ENCODE assay signal across 25 cellular contexts in genomic region chr22:41267958-41268357, GRCh38. TPM values are rescaled to one million over a fixed set of nuclear protein-coding genes. Genes with fewer than 3 reads are reported as not detected.
DNase-seq lines count a peak whose midpoint lies in the region; ATAC-seq, FAIRE-seq and TF ChIP-seq lines count a peak whose summit lies in the region.
"Had no signal": no experiment of that assay in that cellular context is flagged by ENCODE, and none has a peak within 500 bp of the region (broad histone marks: within the 10 kb centered on the region; RNA-seq: fewer than 3 reads in every experiment).

No MANE protein-coding gene starts in this region.

- H3K27me3 Mint-ChIP-seq in progenitor cell of endocrine pancreas: no peaks in the 10 kb centered on the region
- H3K27me3 Mint-ChIP-seq: CD4-positive, alpha-beta memory T cell had no signal

- no peak for TF ChIP-seq CTCF in HepG2 (CRISPR knock-in tag; IDR thresholded peaks at IDR 0.05)
- TF ChIP-seq CTCF in right lobe of liver (IDR thresholded peaks at IDR 0.05): no peak
- no peak for TF ChIP-seq CTCF in K562 (IDR thresholded peaks at IDR 0.05 in 2 of 3, conservative IDR thresholded peaks at IDR 0.05 in 1 of 3; ENCODE audit: insufficient read depth in 2 of 3, low read depth in 1 of 3, low read length in 3 of 3)
- no peak for TF ChIP-seq CTCF in omental fat pad (IDR thresholded peaks at IDR 0.05)
- TF ChIP-seq CTCF in progenitor cell of endocrine pancreas (IDR thresholded peaks at IDR 0.05; ENCODE audit: unreplicated experiment): no peak

- FAIRE-seq in HepG2 (lab: Jason Lieb, UNC): no peak
- FAIRE-seq in K562 (lab: Jason Lieb, UNC): no peak
- FAIRE-seq: A549, D721Med, GM12878, GM19239 had no signal

- in situ Hi-C loops in HepG2 (cut with HindIII; ENCODE audit: extremely low pct_ligation_motif_present, low pct_unique_long_range_greater_than_20kb): no loop called here
- in situ Hi-C loops in K562 (cut with MboI): no loop called here

- H2AFZ ChIP-seq in HepG2 (ENCODE audit: low read length) (no peak overlapping the region), K562 (ENCODE audit: low read depth, low read length) (no peak overlapping the region)
- H2AFZ ChIP-seq: GM23248 had no signal

- H3K4me3 ChIP-seq in HepG2 (replicated peaks in 1 of 3; ENCODE audit: insufficient read depth in 1 of 3, low read depth in 2 of 3, low read length in 3 of 3): no peak overlapping the region
- H3K4me3 ChIP-seq in right lobe of liver: no peak overlapping the region
- no peak overlapping the region for H3K4me3 ChIP-seq in H7 (ENCODE audit: insufficient read depth, low read depth, low read length)
- no peak overlapping the region for H3K4me3 ChIP-seq in K562
- H3K4me3 ChIP-seq: A549, GM12878, GM23248 had no signal

- no peaks in the 10 kb centered on the region for H3K4me1 ChIP-seq in HepG2 (ENCODE audit: insufficient read depth, low read length)
- H3K4me1 ChIP-seq in right lobe of liver: no peaks in the 10 kb centered on the region
- H3K4me1 ChIP-seq in K562 (replicated peaks in 1 of 2; ENCODE audit: control insufficient read depth in 2 of 2, insufficient read depth in 2 of 2, low read length in 2 of 2): no peaks in the 10 kb centered on the region; a peak in 1 of 5 replicates
- H3K4me1 ChIP-seq: A549, Caco-2 had no signal

- TF ChIP-seq RAD21 in HepG2 (CRISPR knock-in tag; IDR thresholded peaks at IDR 0.05) (no peak), K562 (CRISPR knock-in tag; conservative IDR thresholded peaks at IDR 0.05 in 1 of 2, IDR thresholded peaks at IDR 0.05 in 1 of 2) (no peak)

- H3K27ac Mint-ChIP-seq in stimulated activated effector memory CD8-positive, alpha-beta T cell treated with anti-CD3 and anti-CD28 coated beads, Interleukin-12 subunit alpha, Interleukin-12 subunit beta, amount 100 ng/mL, for 72 hours: peak overlapping the region; percentile 69
- no peak overlapping the region for H3K27ac Mint-ChIP-seq in progenitor cell of endocrine pancreas

- no peak overlapping the region for H3K4me2 ChIP-seq in HepG2 (ENCODE audit: low read depth, low read length)
- no peak overlapping the region for H3K4me2 ChIP-seq in K562 (ENCODE audit: insufficient read depth, low read length)
- H3K4me2 ChIP-seq: A549 had no signal

- H3K79me2 ChIP-seq in HepG2 (ENCODE audit: insufficient read depth, low read length) (no peaks in the 10 kb centered on the region), K562 (ENCODE audit: control insufficient read depth, insufficient read depth, low read length) (0 out of 3 replicates have a peak, but pooled peaks cover 2% of the 10 kb centered on the region)

- CTCF ChIA-PET in HepG2 (lab: Yijun Ruan, JAX; ENCODE audit: low intra/inter-chr PET ratio, low total read pairs) (no interaction called here), K562 (lab: Yijun Ruan, JAX; ENCODE audit: low intra/inter-chr PET ratio) (no interaction called here)

- TF ChIP-seq EP300 in HepG2 (IDR thresholded peaks at IDR 0.05; ENCODE audit: low read depth in 2 of 2, low read length in 2 of 2): no peak
- no peak for TF ChIP-seq EP300 in HepG2 (CRISPR knock-in tag; IDR thresholded peaks at IDR 0.05; ENCODE audit: borderline replicate concordance)
- no peak for TF ChIP-seq EP300 in K562 (IDR thresholded peaks at IDR 0.05; ENCODE audit: low read length)

- H3K9ac ChIP-seq in HepG2 (ENCODE audit: insufficient read depth, low read depth, low read length) (no peak overlapping the region), K562 (ENCODE audit: insufficient read depth in 1 of 2, low read depth in 2 of 2, low read length in 2 of 2) (no peak overlapping the region; a peak in 1 of 4 replicates)
- H3K9ac ChIP-seq: GM23248 had no signal

- H3K4me1 Mint-ChIP-seq in stimulated activated effector memory CD8-positive, alpha-beta T cell treated with anti-CD3 and anti-CD28 coated beads, Interleukin-12 subunit alpha, Interleukin-12 subunit beta, amount 100 ng/mL, for 72 hours: peaks cover 6% of the 10 kb centered on the region
- H3K4me1 Mint-ChIP-seq in progenitor cell of endocrine pancreas (ENCODE audit: low read depth): no peaks in the 10 kb centered on the region

- H3K4me3 Mint-ChIP-seq in stimulated activated effector memory CD8-positive, alpha-beta T cell treated with anti-CD3 and anti-CD28 coated beads, Interleukin-12 subunit alpha, Interleukin-12 subunit beta, amount 100 ng/mL, for 72 hours: no peak overlapping the region
- no peak overlapping the region for H3K4me3 Mint-ChIP-seq in progenitor cell of endocrine pancreas (ENCODE audit: low read depth)
- H3K4me3 Mint-ChIP-seq: CD4-positive, alpha-beta memory T cell had no signal

- 97% methylated on average over 16 of the region's 16 CpGs for WGBS in HepG2 (ENCODE audit: low lambda C conversion rate)
- WGBS in right lobe of liver (ENCODE audit: insufficient coverage, low coverage, low lambda C conversion rate, missing lambda C conversion rate): 100% methylated on average over 11 of the region's 16 CpGs
- WGBS in K562 (ENCODE audit: insufficient coverage, low coverage, missing lambda C conversion rate): 88% methylated on average over 8 of the region's 16 CpGs

- no TSS peak for BruUV-seq in HepG2 (replicated peaks; lab: Mats Ljungman, UMichigan)
- no TSS peak for BruUV-seq in K562 (replicated peaks; lab: Mats Ljungman, UMichigan)

- no peaks in the 10 kb centered on the region for H3K9me1 ChIP-seq in K562 (ENCODE audit: control insufficient read depth, insufficient read depth, low read length)

- H3K36me3 Mint-ChIP-seq in stimulated activated effector memory CD8-positive, alpha-beta T cell treated with anti-CD3 and anti-CD28 coated beads, Interleukin-12 subunit alpha, Interleukin-12 subunit beta, amount 100 ng/mL, for 72 hours: peaks cover 98% of the 10 kb centered on the region
- peaks cover 15% of the 10 kb centered on the region for H3K36me3 Mint-ChIP-seq in progenitor cell of endocrine pancreas (ENCODE audit: insufficient read depth)

- DNase-seq in HepG2 (ENCODE audit: low spot score): no peak
- DNase-seq in right lobe of liver: no peak
- peak; percentile 59 for DNase-seq in H7
- no peak for DNase-seq in K562 (ENCODE audit: extremely low read depth in 1 of 4, low spot score in 3 of 4)
- DNase-seq in stimulated activated effector memory CD8-positive, alpha-beta T cell treated with anti-CD3 and anti-CD28 coated beads, Interleukin-12 subunit alpha, Interleukin-12 subunit beta, amount 100 ng/mL, for 72 hours (ENCODE audit: low spot score in 2 of 2): no peak
- DNase-seq in ureter (ENCODE audit: low spot score): no peak
- DNase-seq in omental fat pad (ENCODE audit: low spot score): no peak
- DNase-seq in progenitor cell of endocrine pancreas (ENCODE audit: low spot score, unreplicated experiment): no peak
- DNase-seq: 8988T; ACHN; AML-193; C1 segment of cervical spinal cord; Caco-2; CD4-positive, alpha-beta memory T cell; DMS 273 treated with DMSO at 0.1 percent for 48 hours; DMS79; EL; GDM1; GM23248; HCEC 1CT had no signal

- no peak overlapping the region for H3K27ac ChIP-seq in HepG2 (ENCODE audit: extremely low read length, insufficient read depth, low read length)
- H3K27ac ChIP-seq in right lobe of liver: no peak overlapping the region
- H3K27ac ChIP-seq in K562 (ENCODE audit: extremely low read depth, low read depth, low read length): no peak overlapping the region
- H3K27ac ChIP-seq: A549, GM23248 had no signal

- H3K9me3 Mint-ChIP-seq in stimulated activated effector memory CD8-positive, alpha-beta T cell treated with anti-CD3 and anti-CD28 coated beads, Interleukin-12 subunit alpha, Interleukin-12 subunit beta, amount 100 ng/mL, for 72 hours: no peaks in the 10 kb centered on the region
- no peaks in the 10 kb centered on the region for H3K9me3 Mint-ChIP-seq in progenitor cell of endocrine pancreas (ENCODE audit: low read depth)
- H3K9me3 Mint-ChIP-seq: CD4-positive, alpha-beta memory T cell had no signal

- ATAC-seq in HepG2: no peak
- ATAC-seq in right lobe of liver: no peak
- ATAC-seq in K562: no peak
- ATAC-seq in stimulated activated effector memory CD8-positive, alpha-beta T cell treated with anti-CD3 and anti-CD28 coated beads, Interleukin-12 subunit alpha, Interleukin-12 subunit beta, amount 100 ng/mL, for 72 hours: no peak
- ATAC-seq in omental fat pad (ENCODE audit: low FRiP score): no peak
- ATAC-seq: A549, GM12878 had no signal

- H4K20me1 ChIP-seq in HepG2 (ENCODE audit: insufficient read depth, low read length): no peaks in the 10 kb centered on the region
- no peaks in the 10 kb centered on the region for H4K20me1 ChIP-seq in K562 (replicated peaks; ENCODE audit: control insufficient read depth, insufficient read depth, low read length)

- H3K27me3 ChIP-seq in HepG2 (ENCODE audit: control insufficient read depth in 1 of 2, insufficient read depth in 2 of 2, low read length in 2 of 2) (no peaks in the 10 kb centered on the region), right lobe of liver (no peaks in the 10 kb centered on the region), H7 (ENCODE audit: control insufficient read depth, insufficient read depth, low read length) (no peaks in the 10 kb centered on the region), K562 (ENCODE audit: control insufficient read depth in 2 of 2, insufficient read depth in 2 of 2, low read length in 2 of 2) (no peaks in the 10 kb centered on the region)

- peaks cover 43 to 80% of the 10 kb centered on the region in 2 experiments for H3K36me3 ChIP-seq in HepG2 (replicated peaks in 1 of 2; ENCODE audit: control insufficient read depth in 1 of 2, insufficient read depth in 2 of 2, low read length in 2 of 2)
- peaks cover 0 to 69% (median 25%) of the 10 kb centered on the region in 4 donors for H3K36me3 ChIP-seq in right lobe of liver
- peaks cover 54% of the 10 kb centered on the region for H3K36me3 ChIP-seq in H7 (replicated peaks; ENCODE audit: control insufficient read depth, insufficient read depth, low read length)
- peaks cover 74% of the 10 kb centered on the region; the same call in 2 of the 3 replicates for H3K36me3 ChIP-seq in K562 (ENCODE audit: control insufficient read depth, insufficient read depth, low read length)

- TF ChIP-seq POLR2A in HepG2 (IDR thresholded peaks at IDR 0.05; ENCODE audit: insufficient read depth in 1 of 2, low read depth in 2 of 2, low read length in 2 of 2) (no peak), right lobe of liver (IDR thresholded peaks at IDR 0.05) (no peak), K562 (conservative IDR thresholded peaks at IDR 0.05) (no peak)

- H3K9me3 ChIP-seq in HepG2 (ENCODE audit: low read length) (no peaks in the 10 kb centered on the region), right lobe of liver (no peaks in the 10 kb centered on the region), K562 (replicated peaks; ENCODE audit: control insufficient read depth, insufficient read depth, low read depth, low read length) (no peaks in the 10 kb centered on the region)
- H3K9me3 ChIP-seq: A549, Caco-2 had no signal

- POLR2A ChIA-PET in HepG2 (lab: Yijun Ruan, JAX): no interaction called here
- POLR2A ChIA-PET in K562 (lab: Yijun Ruan, JAX): no interaction called here

- intact Hi-C loops in HepG2 (cut with micrococcal nuclease; ENCODE audit: unreplicated experiment): no loop called here
- intact Hi-C loops in right lobe of liver (cut with DNase I): no loop called here
- intact Hi-C loops in K562 (cut with micrococcal nuclease): no loop called here

RNA-seq across cellular contexts. Expression of gene RANGAP1, which starts 18.0 kb away (rescaled TPM):
- total RNA-seq in HepG2 (2016; rRNA removed; fragmentation: Illumina TruSeq; extraction: Trizol) (71.7 and 83.9 TPM in 2 replicates), right lobe of liver (10 to 100 TPM; 27.4 to 56.3 (median 37.6) TPM), K562 (2014; rRNA removed) (52.1 and 68.7 TPM in 2 replicates), K562 (2014; rRNA removed; fragmentation: Illumina TruSeq; extraction: Trizol) (21.9 and 27.5 TPM in 2 replicates), K562 (2015; rRNA removed; fragmentation: Illumina TruSeq; extraction: Trizol) (44.3 and 44.5 TPM in 2 replicates), K562 (2021) (90.2 and 104 TPM in 2 replicates), ureter (59.7 TPM), omental fat pad (10 to 100 TPM; 30.9 to 49.8 (median 34.1) TPM), progenitor cell of endocrine pancreas (76.3 and 78.0 TPM in 2 replicates)
- total RNA-seq in HepG2 (2016; cell fraction: cytosol; rRNA removed; fragmentation: Illumina TruSeq; extraction: Trizol; ENCODE audit: low read depth): 10.6 and 11.9 TPM in 2 replicates
- 66.9 and 83.1 TPM in 2 replicates for total RNA-seq in HepG2 (2016; cell fraction: insoluble cytoplasmic fraction; rRNA removed; fragmentation: Illumina TruSeq; extraction: Trizol)
- 28.4 and 30.2 TPM in 2 replicates for total RNA-seq in HepG2 (2016; cell fraction: membrane; rRNA removed; fragmentation: Illumina TruSeq; extraction: Trizol)
- total RNA-seq in HepG2 (2016; cell fraction: nucleus; rRNA removed; fragmentation: Illumina TruSeq; extraction: Trizol): 45.7 and 49.7 TPM in 2 replicates
- polyA plus RNA-seq in HepG2 (2011; rRNA removed) (51.8 and 53.8 TPM in 2 replicates), K562 (2011; rRNA removed) (65.4 and 70.4 TPM in 2 replicates), K562 (2014; fragmentation: Illumina TruSeq; extraction: Trizol) (50.6 and 68.4 TPM in 2 replicates), K562 (2014; fragmentation: Nextera tagmentation; extraction: Ambion mirVana) (1 to 10 TPM; 2.1 to 3.8 TPM), K562 (2014; rRNA removed) (74.9 and 77.1 TPM in 2 replicates)
- polyA plus RNA-seq in HepG2 (2011; cell fraction: cytosol; rRNA removed): 40.4 and 58.2 TPM in 2 replicates
- 108 and 147 TPM in 2 replicates for polyA plus RNA-seq in HepG2 (2011; cell fraction: nucleus; rRNA removed)
- 34.5 and 50.8 TPM in 2 replicates for polyA plus RNA-seq in HepG2 (2012)
- polyA plus RNA-seq in HepG2 (2016; cell fraction: cytosol; fragmentation: Illumina TruSeq; extraction: Trizol; ENCODE audit: low read depth): 5.9 TPM in 2 replicates
- 56.5 and 66.2 TPM in 2 replicates for polyA plus RNA-seq in HepG2 (2016; cell fraction: insoluble cytoplasmic fraction; fragmentation: Illumina TruSeq; extraction: Trizol; ENCODE audit: low read depth)
- 13.7 and 14.7 TPM in 2 replicates for polyA plus RNA-seq in HepG2 (2016; cell fraction: membrane; fragmentation: Illumina TruSeq; extraction: Trizol; ENCODE audit: low read depth)
- 86.6 and 97.6 TPM in 2 replicates for polyA plus RNA-seq in HepG2 (2016; cell fraction: nucleus; fragmentation: Illumina TruSeq; extraction: Trizol; ENCODE audit: insufficient read depth, low read depth)
- polyA minus RNA-seq in HepG2 (2011; rRNA and poly(A)+ RNA removed; ENCODE audit: low replicate concordance): 97.7 and 166 TPM in 2 replicates
- 35.8 and 36.2 TPM in 2 replicates for polyA minus RNA-seq in HepG2 (2011; cell fraction: cytosol; rRNA and poly(A)+ RNA removed)
- polyA minus RNA-seq in HepG2 (2011; cell fraction: nucleus; rRNA and poly(A)+ RNA removed): 23.8 and 25.0 TPM in 2 replicates
- 115 and 133 TPM in 2 replicates for total RNA-seq in H7 (2014; rRNA removed; shearing (Covaris generic))
- total RNA-seq in K562 (2011; cell fraction: chromatin; rRNA removed; ENCODE audit: low replicate concordance): 69.2 and 159 TPM in 2 replicates
- 116 and 118 TPM in 2 replicates for total RNA-seq in K562 (2011; cell fraction: nucleolus; rRNA removed)
- total RNA-seq in K562 (2011; cell fraction: nucleoplasm; rRNA removed): 91.3 and 92.8 TPM in 2 replicates
- 86.4 and 144 TPM in 2 replicates for polyA plus RNA-seq in K562 (2011; cell fraction: cytosol; rRNA removed)
- polyA plus RNA-seq in K562 (2011; cell fraction: nucleus; rRNA removed): 114 and 152 TPM in 2 replicates
- 65.5 and 74.0 TPM in 2 replicates for polyA plus RNA-seq in K562 (2012)
- polyA minus RNA-seq in K562 (2011; rRNA and poly(A)+ RNA removed): 46.9 and 80.2 TPM in 2 replicates
- 59.6 and 63.5 TPM in 2 replicates for polyA minus RNA-seq in K562 (2011; cell fraction: cytosol; rRNA and poly(A)+ RNA removed)
- polyA minus RNA-seq in K562 (2011; cell fraction: nucleus; rRNA and poly(A)+ RNA removed): 26.4 and 34.2 TPM in 2 replicates

RNA-seq across cellular contexts. Expression of gene CHADL, which starts 27.2 kb away (rescaled TPM):
- total RNA-seq in HepG2 (2016; rRNA removed; fragmentation: Illumina TruSeq; extraction: Trizol): 2.9 and 8.1 TPM in 2 replicates
- 0.88 and 1.3 TPM in 2 replicates for total RNA-seq in HepG2 (2016; cell fraction: cytosol; rRNA removed; fragmentation: Illumina TruSeq; extraction: Trizol; ENCODE audit: low read depth)
- 2.9 and 8.3 TPM in 2 replicates for total RNA-seq in HepG2 (2016; cell fraction: insoluble cytoplasmic fraction; rRNA removed; fragmentation: Illumina TruSeq; extraction: Trizol)
- 1.6 and 1.8 TPM in 2 replicates for total RNA-seq in HepG2 (2016; cell fraction: membrane; rRNA removed; fragmentation: Illumina TruSeq; extraction: Trizol)
- 6.1 TPM in 2 replicates for total RNA-seq in HepG2 (2016; cell fraction: nucleus; rRNA removed; fragmentation: Illumina TruSeq; extraction: Trizol)
- polyA plus RNA-seq in HepG2 (2011; rRNA removed): 2.8 and 6.1 TPM in 2 replicates
- 2.6 and 5.3 TPM in 2 replicates for polyA plus RNA-seq in HepG2 (2011; cell fraction: cytosol; rRNA removed)
- 7.4 and 7.5 TPM in 2 replicates for polyA plus RNA-seq in HepG2 (2011; cell fraction: nucleus; rRNA removed)
- 1.9 and 2.5 TPM in 2 replicates for polyA plus RNA-seq in HepG2 (2012)
- 0.71 and 1.1 TPM in 2 replicates for polyA plus RNA-seq in HepG2 (2016; cell fraction: cytosol; fragmentation: Illumina TruSeq; extraction: Trizol; ENCODE audit: low read depth)
- polyA plus RNA-seq in HepG2 (2016; cell fraction: insoluble cytoplasmic fraction; fragmentation: Illumina TruSeq; extraction: Trizol; ENCODE audit: low read depth): 2.5 and 3.1 TPM in 2 replicates
- polyA plus RNA-seq in HepG2 (2016; cell fraction: membrane; fragmentation: Illumina TruSeq; extraction: Trizol; ENCODE audit: low read depth): 0.88 and 1.5 TPM in 2 replicates
- 9.0 and 10.9 TPM in 2 replicates for polyA plus RNA-seq in HepG2 (2016; cell fraction: nucleus; fragmentation: Illumina TruSeq; extraction: Trizol; ENCODE audit: insufficient read depth, low read depth)
- polyA minus RNA-seq in HepG2 (2011; rRNA and poly(A)+ RNA removed; ENCODE audit: low replicate concordance): 0.07 and 3.2 TPM in 2 replicates
- 2.1 and 2.4 TPM in 2 replicates for polyA minus RNA-seq in HepG2 (2011; cell fraction: cytosol; rRNA and poly(A)+ RNA removed)
- polyA minus RNA-seq in HepG2 (2011; cell fraction: nucleus; rRNA and poly(A)+ RNA removed): 2.6 and 3.9 TPM in 2 replicates
- 1 to 10 TPM in 3 of 6 experiments, under 1 TPM in 3; 0.75 to 1.5 (median 1.1) TPM for total RNA-seq in right lobe of liver
- total RNA-seq in H7 (2014; rRNA removed; shearing (Covaris generic)): 0.33 TPM in 1 of 2 replicates, not detected in the other
- total RNA-seq in K562 (2011; cell fraction: chromatin; rRNA removed; ENCODE audit: low replicate concordance): not detected in 2 replicates
- total RNA-seq in K562 (2011; cell fraction: nucleolus; rRNA removed): 0.39 TPM in 1 of 2 replicates, not detected in the other
- not detected in 2 replicates for total RNA-seq in K562 (2011; cell fraction: nucleoplasm; rRNA removed)
- total RNA-seq in K562 (2014; rRNA removed): not detected in 2 replicates
- total RNA-seq in K562 (2014; rRNA removed; fragmentation: Illumina TruSeq; extraction: Trizol): not detected in 2 replicates
- total RNA-seq in K562 (2015; rRNA removed; fragmentation: Illumina TruSeq; extraction: Trizol): not detected in 2 replicates
- total RNA-seq in K562 (2021): not detected in 2 replicates
- polyA plus RNA-seq in K562 (2011; rRNA removed): not detected in 2 replicates
- not detected in 2 replicates for polyA plus RNA-seq in K562 (2011; cell fraction: cytosol; rRNA removed)
- polyA plus RNA-seq in K562 (2011; cell fraction: nucleus; rRNA removed): not detected in 2 replicates
- not detected in 2 replicates for polyA plus RNA-seq in K562 (2012)
- polyA plus RNA-seq in K562 (2014; fragmentation: Illumina TruSeq; extraction: Trizol): not detected in 2 replicates
- not detected for polyA plus RNA-seq in K562 (2014; fragmentation: Nextera tagmentation; extraction: Ambion mirVana)
- polyA plus RNA-seq in K562 (2014; rRNA removed): not detected in 2 replicates
- polyA minus RNA-seq in K562 (2011; rRNA and poly(A)+ RNA removed): not detected in 2 replicates
- polyA minus RNA-seq in K562 (2011; cell fraction: cytosol; rRNA and poly(A)+ RNA removed): not detected in 2 replicates
- polyA minus RNA-seq in K562 (2011; cell fraction: nucleus; rRNA and poly(A)+ RNA removed): not detected in 2 replicates
- total RNA-seq in ureter: 8.9 TPM
- total RNA-seq in omental fat pad: 1 to 10 TPM in 3 of 4 donors, under 1 TPM in 1; 0.56 to 2.5 (median 1.4) TPM
- 3.1 TPM in 2 replicates for total RNA-seq in progenitor cell of endocrine pancreas
- total RNA-seq: GM12878, H4 had no signal
- polyA plus RNA-seq: A549 had no signal

RNA-seq across cellular contexts. Expression of gene ZC3H7B, which starts 33.4 kb away (rescaled TPM):
- 30.6 and 37.2 TPM in 2 replicates for total RNA-seq in HepG2 (2016; rRNA removed; fragmentation: Illumina TruSeq; extraction: Trizol)
- total RNA-seq in HepG2 (2016; cell fraction: cytosol; rRNA removed; fragmentation: Illumina TruSeq; extraction: Trizol; ENCODE audit: low read depth): 3.6 and 4.3 TPM in 2 replicates
- 25.9 and 37.4 TPM in 2 replicates for total RNA-seq in HepG2 (2016; cell fraction: insoluble cytoplasmic fraction; rRNA removed; fragmentation: Illumina TruSeq; extraction: Trizol)
- 19.5 and 20.9 TPM in 2 replicates for total RNA-seq in HepG2 (2016; cell fraction: membrane; rRNA removed; fragmentation: Illumina TruSeq; extraction: Trizol)
- total RNA-seq in HepG2 (2016; cell fraction: nucleus; rRNA removed; fragmentation: Illumina TruSeq; extraction: Trizol): 24.4 and 29.2 TPM in 2 replicates
- polyA plus RNA-seq in HepG2 (2011; rRNA removed): 26.4 and 36.2 TPM in 2 replicates
- 17.5 and 23.0 TPM in 2 replicates for polyA plus RNA-seq in HepG2 (2011; cell fraction: cytosol; rRNA removed)
- polyA plus RNA-seq in HepG2 (2011; cell fraction: nucleus; rRNA removed): 61.9 and 71.8 TPM in 2 replicates
- 29.1 and 32.8 TPM in 2 replicates for polyA plus RNA-seq in HepG2 (2012)
- polyA plus RNA-seq in HepG2 (2016; cell fraction: cytosol; fragmentation: Illumina TruSeq; extraction: Trizol; ENCODE audit: low read depth): 2.2 and 2.6 TPM in 2 replicates
- polyA plus RNA-seq in HepG2 (2016; cell fraction: insoluble cytoplasmic fraction; fragmentation: Illumina TruSeq; extraction: Trizol; ENCODE audit: low read depth): 29.8 and 37.7 TPM in 2 replicates
- polyA plus RNA-seq in HepG2 (2016; cell fraction: membrane; fragmentation: Illumina TruSeq; extraction: Trizol; ENCODE audit: low read depth): 11.2 and 13.2 TPM in 2 replicates
- 57.8 and 58.1 TPM in 2 replicates for polyA plus RNA-seq in HepG2 (2016; cell fraction: nucleus; fragmentation: Illumina TruSeq; extraction: Trizol; ENCODE audit: insufficient read depth, low read depth)
- polyA minus RNA-seq in HepG2 (2011; rRNA and poly(A)+ RNA removed; ENCODE audit: low replicate concordance): 22.0 and 41.9 TPM in 2 replicates
- 19.4 and 19.8 TPM in 2 replicates for polyA minus RNA-seq in HepG2 (2011; cell fraction: cytosol; rRNA and poly(A)+ RNA removed)
- polyA minus RNA-seq in HepG2 (2011; cell fraction: nucleus; rRNA and poly(A)+ RNA removed): 14.5 and 18.0 TPM in 2 replicates
- total RNA-seq in right lobe of liver: 10 to 100 TPM; 26.5 to 50.1 (median 42.7) TPM
- total RNA-seq in H7 (2014; rRNA removed; shearing (Covaris generic)): 58.2 TPM in 2 replicates
- 34.7 and 75.0 TPM in 2 replicates for total RNA-seq in K562 (2011; cell fraction: chromatin; rRNA removed; ENCODE audit: low replicate concordance)
- 38.4 and 39.9 TPM in 2 replicates for total RNA-seq in K562 (2011; cell fraction: nucleolus; rRNA removed)
- total RNA-seq in K562 (2011; cell fraction: nucleoplasm; rRNA removed): 35.9 and 42.2 TPM in 2 replicates
- total RNA-seq in K562 (2014; rRNA removed): 35.2 and 41.1 TPM in 2 replicates
- total RNA-seq in K562 (2014; rRNA removed; fragmentation: Illumina TruSeq; extraction: Trizol): 13.5 and 16.5 TPM in 2 replicates
- 25.8 and 26.8 TPM in 2 replicates for total RNA-seq in K562 (2015; rRNA removed; fragmentation: Illumina TruSeq; extraction: Trizol)
- 45.8 and 49.8 TPM in 2 replicates for total RNA-seq in K562 (2021)
- polyA plus RNA-seq in K562 (2011; rRNA removed): 19.0 and 25.6 TPM in 2 replicates
- polyA plus RNA-seq in K562 (2011; cell fraction: cytosol; rRNA removed): 18.6 and 31.1 TPM in 2 replicates
- polyA plus RNA-seq in K562 (2011; cell fraction: nucleus; rRNA removed): 50.3 and 65.2 TPM in 2 replicates
- polyA plus RNA-seq in K562 (2012): 35.9 and 39.0 TPM in 2 replicates
- 30.6 and 40.0 TPM in 2 replicates for polyA plus RNA-seq in K562 (2014; fragmentation: Illumina TruSeq; extraction: Trizol)
- polyA plus RNA-seq in K562 (2014; fragmentation: Nextera tagmentation; extraction: Ambion mirVana): under 1 TPM; 0.07 to 0.30 TPM
- 38.6 and 39.0 TPM in 2 replicates for polyA plus RNA-seq in K562 (2014; rRNA removed)
- polyA minus RNA-seq in K562 (2011; rRNA and poly(A)+ RNA removed): 13.3 and 17.7 TPM in 2 replicates
- polyA minus RNA-seq in K562 (2011; cell fraction: cytosol; rRNA and poly(A)+ RNA removed): 17.8 and 25.7 TPM in 2 replicates
- polyA minus RNA-seq in K562 (2011; cell fraction: nucleus; rRNA and poly(A)+ RNA removed): 11.4 and 14.6 TPM in 2 replicates
- 65.9 TPM for total RNA-seq in ureter
- 10 to 100 TPM; 32.9 to 39.4 (median 35.9) TPM for total RNA-seq in omental fat pad
- total RNA-seq in progenitor cell of endocrine pancreas: 77.3 and 83.4 TPM in 2 replicates

Comparison
In these comparisons a context has a peak if more than half of its experiments do, and no peak if none do; other contexts are left out.
1. Of the 241 proteins assayed by ChIP-seq in both HepG2 and K562: peak only in HepG2: none; only in K562: none; in both: ZBTB33; in neither: 240.